In the genomic region with DNA sequence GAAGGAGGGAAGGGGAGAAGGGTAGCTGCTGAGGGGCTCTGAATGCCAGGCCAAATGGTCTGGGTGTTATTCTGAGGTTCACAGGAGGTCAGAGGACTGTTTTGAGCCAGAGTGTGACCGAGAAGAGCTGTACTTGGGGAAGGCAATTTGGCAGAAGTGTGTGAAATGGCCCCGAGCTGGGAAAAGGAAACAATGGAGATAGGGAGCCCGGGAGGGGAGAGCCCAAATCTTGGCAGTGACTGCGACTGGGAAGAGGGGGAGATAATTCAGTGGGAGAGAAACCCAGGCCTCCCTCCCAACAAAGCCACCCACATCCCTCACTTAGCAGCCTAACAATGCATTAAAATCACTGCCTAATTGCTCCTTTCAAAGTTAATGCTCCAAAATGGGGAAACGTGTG, we compare ENCODE assay signal across 18 cellular contexts. TPM values are rescaled to one million over a fixed set of nuclear protein-coding genes. Genes with fewer than 3 reads are reported as not detected.
DNase-seq lines count a peak whose midpoint lies in the region; ATAC-seq and TF ChIP-seq lines count a peak whose summit lies in the region.
"Had no signal": no experiment of that assay in that cellular context is flagged by ENCODE, and none has a peak within 500 bp of the region (broad histone marks: within the 10 kb centered on the region; RNA-seq: fewer than 3 reads in every experiment).

No MANE protein-coding gene starts in this region.

- no peak for TF ChIP-seq CTCF in WTC11 (IDR thresholded peaks at IDR 0.05)

- no peak overlapping the region for H3K4me3 ChIP-seq in right cardiac atrium (ENCODE audit: low read length)
- H3K4me3 ChIP-seq: A549 had no signal

- no peak overlapping the region for H3K4me3 Mint-ChIP-seq in WTC11

- H3K36me3 Mint-ChIP-seq in WTC11, result no peaks in the 10 kb centered on the region
- H3K36me3 Mint-ChIP-seq: CD14-positive monocyte had no signal

- no peaks in the 10 kb centered on the region for H3K27me3 ChIP-seq in right cardiac atrium (ENCODE audit: control insufficient read depth, insufficient read depth)

- ATAC-seq in Right ventricle myocardium inferior, result peak; percentile 73
- ATAC-seq in WTC11, result peak; percentile 70
- peak; percentile 88 to 93 for ATAC-seq in right cardiac atrium
- ATAC-seq in esophagus mucosa, result no peak
- no peak for ATAC-seq in HG03354 (IDR thresholded peaks at IDR 0.05; ENCODE audit: poor library complexity, severe bottlenecking, unreplicated experiment)
- ATAC-seq in HG03097 (IDR thresholded peaks at IDR 0.05; ENCODE audit: low FRiP score, unreplicated experiment), result no peak
- no peak for ATAC-seq in GM21737 (IDR thresholded peaks at IDR 0.05; ENCODE audit: unreplicated experiment)
- ATAC-seq: A549, Panc1 had no signal

- peak overlapping the region; percentile 25 for H3K27ac ChIP-seq in right cardiac atrium (ENCODE audit: low read length)
- H3K27ac ChIP-seq: A549 had no signal

- POLR2A ChIA-PET in WTC11 (lab: Charles Lee), result no interaction called here

- H3K27me3 Mint-ChIP-seq in WTC11 (ENCODE audit: low read depth), result peaks cover 22% of the 10 kb centered on the region

- H3K4me1 Mint-ChIP-seq in WTC11, result peaks cover 17% of the 10 kb centered on the region
- H3K4me1 Mint-ChIP-seq: CD14-positive monocyte had no signal

- intact Hi-C loops in Right ventricle myocardium inferior (cut with DNase I) (no loop called here), cardiac septum (cut with DNase I) (no loop called here), right cardiac atrium (cut with DNase I) (no loop called here)

- no peaks in the 10 kb centered on the region for H3K9me3 ChIP-seq in right cardiac atrium (ENCODE audit: control insufficient read depth, low read length)
- H3K9me3 ChIP-seq: A549, Caco-2 had no signal

- DNase-seq in Right ventricle myocardium inferior (ENCODE audit: missing footprints), result no peak
- DNase-seq in cardiac septum (ENCODE audit: low spot score), result no peak
- no peak for DNase-seq in WTC11 (ENCODE audit: low spot score)
- peak; percentile 33 to 71 (median 70) for DNase-seq in right cardiac atrium
- DNase-seq: Caco-2, GDM1, KG1, NCI-H1930, NCI-H226, SHP77 had no signal

- no peaks in the 10 kb centered on the region for H3K9me3 Mint-ChIP-seq in WTC11

- CTCF ChIA-PET in WTC11 (lab: Charles Lee), result interaction anchor here (0.7 to 1.5 kb wide), 3 partner anchors 14 to 193 kb away, joined by 3 to 4 read pairs (median 3); no protein-coding TSS in a partner anchor

- peaks cover 5% of the 10 kb centered on the region for H3K4me1 ChIP-seq in right cardiac atrium (ENCODE audit: control insufficient read depth, insufficient read depth, low read length)
- H3K4me1 ChIP-seq: A549, Caco-2 had no signal

- H3K27ac Mint-ChIP-seq in WTC11, result no peak overlapping the region
- H3K27ac Mint-ChIP-seq: CD14-positive monocyte had no signal

- 2% methylated on average over 5 of the region's 5 CpGs for WGBS in right cardiac atrium

TF ChIP-seq in WTC11, 78 proteins besides CTCF, POLR2A, EP300 and RAD21:
- no peak for TF ChIP-seq ZNF219 (CRISPR knock-in tag; IDR thresholded peaks at IDR 0.05; ENCODE audit: borderline replicate concordance)

RNA-seq across cellular contexts. Expression of a gene that starts 17.0 kb away (rescaled TPM):
- total RNA-seq in Right ventricle myocardium inferior (0.30 TPM), cardiac septum (not detected), WTC11 (2021) (0.14 TPM in 1 of 3 replicates, not detected in the others), right cardiac atrium (not detected), esophagus mucosa (not detected)
- polyA plus RNA-seq in right cardiac atrium, result 0.05 TPM
- total RNA-seq: Caco-2, MCF 10A had no signal
- polyA plus RNA-seq: A549, CD14-positive monocyte had no signal

Comparison
In these comparisons a context has a peak if more than half of its experiments do, and no peak if none do; other contexts are left out.
1. DNase-seq: peak in right cardiac atrium (3 of 3); none in Right ventricle myocardium inferior (single experiment), cardiac septum (single experiment) and WTC11 (single experiment).
2. ATAC-seq: peak in Right ventricle myocardium inferior (single experiment), WTC11 (single experiment) and right cardiac atrium (2 of 2); none in esophagus mucosa (single experiment), HG03354 (single experiment), HG03097 (single experiment) and GM21737 (single experiment).